In genomic region chr3:138230525-138230924, GRCh38 we compare ENCODE assay signal across 24 cellular contexts. TPM values are rescaled to one million over a fixed set of nuclear protein-coding genes. Genes with fewer than 3 reads are reported as not detected.
A peak's percentile ranks its signal among the peaks of the same experiment; 100 is the strongest.
DNase-seq lines count a peak whose midpoint lies in the region; ATAC-seq, FAIRE-seq and TF ChIP-seq lines count a peak whose summit lies in the region.
"Had no signal": no experiment of that assay in that cellular context is flagged by ENCODE, and none has a peak within 500 bp of the region (broad histone marks: within the 10 kb centered on the region; RNA-seq: fewer than 3 reads in every experiment).

No MANE protein-coding gene starts in this region.

- H3K27ac ChIP-seq in AG04450 (ENCODE audit: low read depth, low read length) (no peak overlapping the region), PC-9 (no peak overlapping the region)
- H3K27ac ChIP-seq: adrenal gland, RWPE1, testis had no signal

- intact Hi-C loops in PC-9 (cut with micrococcal nuclease; ENCODE audit: unreplicated experiment), result no loop called here

- no TSS peak for BruUV-seq in PC-9 (replicated peaks; lab: Mats Ljungman, UMichigan)

- no peak overlapping the region for H3K4me3 ChIP-seq in AG04450 (ENCODE audit: low read depth, low read length)
- H3K4me3 ChIP-seq in epithelial cell of esophagus (ENCODE audit: low read length), result no peak overlapping the region
- H3K4me3 ChIP-seq in PC-9, result no peak overlapping the region
- H3K4me3 ChIP-seq: adrenal gland, mucosa of descending colon, testis had no signal

- DNase-seq in AG04450 (ENCODE audit: low read depth, low spot score) (peak; percentile 2), GM03348 (ENCODE audit: low spot score) (peak; percentile 28), LHCN-M2 (ENCODE audit: low read depth) (peak; percentile 67), epithelial cell of esophagus (ENCODE audit: low read depth) (peak; percentile 14), PC-9 (no peak), GM12892 (ENCODE audit: insufficient read length) (no peak), CD1c-positive myeloid dendritic cell (ENCODE audit: extremely low spot score) (no peak)
- DNase-seq: activated CD4-positive, alpha-beta memory T cell treated with anti-CD3 and anti-CD28 coated beads, Interleukin-2, amount 10 ng/mL, durations not matched to agents 7 days and 5 days; activated T-cell treated with anti-CD3 and anti-CD28 coated beads, Interleukin-2, amount 50 U/mL, for 72 hours; adrenal gland; AML-193; Caco-2; GDM1; mucosa of descending colon; NCI-H187 treated with DMSO at 0.1 percent for 48 hours; NCI-H446; NK-92 treated with Interleukin-12 subunit alpha and Interleukin-12 subunit beta, amount 100 ng/mL, for 24 hours; occipital lobe; stimulated activated CD4-positive, alpha-beta T cell treated with anti-CD3 and anti-CD28 coated beads, Interleukin-4, amount 100 ng/mL, for 4 hours; stimulated activated CD8-positive, alpha-beta memory T cell treated with anti-CD3 and anti-CD28 coated beads, Interleukin-4, amount 100 ng/mL, for 48 hours; T-cell; testis had no signal

- H3K4me1 ChIP-seq in PC-9 (replicated peaks; ENCODE audit: insufficient read depth), result no peaks in the 10 kb centered on the region
- H3K4me1 ChIP-seq: adrenal gland, Caco-2, testis had no signal

- no peaks in the 10 kb centered on the region for H3K9me3 ChIP-seq in AG04450 (ENCODE audit: control insufficient read depth, insufficient read depth, low read length)
- H3K9me3 ChIP-seq in PC-9 (ENCODE audit: insufficient read depth, low read depth), result no peaks in the 10 kb centered on the region
- H3K9me3 ChIP-seq: adrenal gland, Caco-2, mucosa of descending colon, testis had no signal

- H3K9me2 ChIP-seq in PC-9 (ENCODE audit: insufficient read depth), result no peaks in the 10 kb centered on the region

- no peak for ATAC-seq in GM18502 (IDR thresholded peaks at IDR 0.05; ENCODE audit: poor library complexity, unreplicated experiment)
- ATAC-seq: mucosa of descending colon, T-cell had no signal

- H4K20me1 ChIP-seq in PC-9 (ENCODE audit: insufficient read depth), result no peaks in the 10 kb centered on the region

- no peak overlapping the region for H2AFZ ChIP-seq in PC-9

- H3K4me2 ChIP-seq in PC-9, result no peak overlapping the region

- CTCF ChIA-PET in AG04450 (lab: Charles Lee) (interaction anchor here (0.6 to 1.1 kb wide), 2 partner anchors 685 to 1056 kb away, joined by 3 read pairs; no protein-coding TSS in a partner anchor), PC-9 (lab: Charles Lee) (no interaction called here)

- no peak for TF ChIP-seq POLR2A in GM12892 (IDR thresholded peaks at IDR 0.05; ENCODE audit: low read depth, low read length)

- no peaks in the 10 kb centered on the region for H3K79me2 ChIP-seq in PC-9 (ENCODE audit: low read depth)

- H3F3A ChIP-seq in PC-9 (ENCODE audit: insufficient read depth, low read depth), result no peaks in the 10 kb centered on the region

- FAIRE-seq in GM12892 (lab: Jason Lieb, UNC), result no peak

- TF ChIP-seq CTCF in AG04450 (IDR thresholded peaks at IDR 0.05; ENCODE audit: low read depth, low read length) (no peak), epithelial cell of esophagus (IDR thresholded peaks at IDR 0.05; ENCODE audit: insufficient read depth, low read depth, low read length, missing control alignments) (no peak), PC-9 (conservative IDR thresholded peaks at IDR 0.05) (no peak)

- H3K27me3 ChIP-seq in AG04450 (ENCODE audit: control insufficient read depth, insufficient read depth, low read length), result no peaks in the 10 kb centered on the region
- H3K27me3 ChIP-seq in PC-9 (ENCODE audit: insufficient read depth, low read depth), result no peaks in the 10 kb centered on the region
- H3K27me3 ChIP-seq: adrenal gland, testis had no signal

- H3K36me3 ChIP-seq in PC-9 (ENCODE audit: low read depth), result peaks cover 6% of the 10 kb centered on the region; the same call in 1 of the 2 replicates

- POLR2A ChIA-PET in AG04450 (lab: Yijun Ruan, JAX) (no interaction called here), PC-9 (lab: Charles Lee; ENCODE audit: unreplicated experiment) (no interaction called here)

RNA-seq across cellular contexts. Expression of gene ARMC8, which starts 43.4 kb away (rescaled TPM):
- polyA plus RNA-seq in AG04450 (2011; rRNA removed), result 48.2 and 61.2 TPM in 2 replicates
- 113 and 135 TPM in 2 replicates for polyA minus RNA-seq in AG04450 (2011; rRNA and poly(A)+ RNA removed)
- 74.2 and 85.4 TPM in 2 replicates for total RNA-seq in LHCN-M2 (2014; rRNA removed)
- 21.9 TPM for polyA plus RNA-seq in LHCN-M2 (2012)
- total RNA-seq in PC-9 (2021), result 32.2 and 32.4 TPM in 2 replicates
- polyA plus RNA-seq in GM12892 (2012; ENCODE audit: missing spikeins), result 24.3 TPM

RNA-seq across cellular contexts. Expression of gene DBR1, which starts 55.8 kb away (rescaled TPM):
- 10.5 and 12.8 TPM in 2 replicates for polyA plus RNA-seq in AG04450 (2011; rRNA removed)
- 7.9 and 8.9 TPM in 2 replicates for polyA minus RNA-seq in AG04450 (2011; rRNA and poly(A)+ RNA removed)
- total RNA-seq in LHCN-M2 (2014; rRNA removed) (20.1 and 20.5 TPM in 2 replicates), PC-9 (2021) (17.4 and 18.4 TPM in 2 replicates)
- 7.4 TPM for polyA plus RNA-seq in LHCN-M2 (2012)
- 11.3 TPM for polyA plus RNA-seq in GM12892 (2012; ENCODE audit: missing spikeins)

Comparison
In these comparisons a context has a peak if more than half of its experiments do, and no peak if none do; other contexts are left out.
1. DNase-seq: peak in AG04450 (single experiment), GM03348 (single experiment), LHCN-M2 (single experiment) and epithelial cell of esophagus (single experiment); none in PC-9 (0 of 2), GM12892 (single experiment) and CD1c-positive myeloid dendritic cell (single experiment).